ENCODE assay signal across 14 cellular contexts in genomic region chr22:50713008-50713385, GRCh38. TPM values are rescaled to one million over a fixed set of nuclear protein-coding genes. Genes with fewer than 3 reads are reported as not detected.
"Had no signal": no experiment of that assay in that cellular context is flagged by ENCODE, and none has a peak within 500 bp of the region (broad histone marks: within the 10 kb centered on the region; RNA-seq: fewer than 3 reads in every experiment).

No MANE protein-coding gene starts in this region.

- H3K36me3 Mint-ChIP-seq: activated naive CD8-positive, alpha-beta T cell treated with anti-CD3 and anti-CD28 coated beads, Interleukin-2, amount 10 ng/mL, durations not matched to agents 7 days and 5 days had no signal

- H3K4me3 ChIP-seq: cardiac muscle cell, gastroesophageal sphincter, transverse colon had no signal

- DNase-seq: activated CD4-positive, alpha-beta T cell treated with anti-CD3 and anti-CD28 coated beads for 1 hour; activated CD4-positive, alpha-beta T cell treated with anti-CD3 and anti-CD28 coated beads, Interleukin-2, amount 50 U/mL, for 48 hours; activated gamma-delta T cell; activated naive CD8-positive, alpha-beta T cell treated with anti-CD3 and anti-CD28 coated beads, Interleukin-2, amount 10 ng/mL, durations not matched to agents 7 days and 5 days; activated T-cell treated with anti-CD3 and anti-CD28 coated beads, Interleukin-2, amount 50 U/mL, for 48 hours; cortex of kidney; effector memory CD8-positive, alpha-beta T cell; transverse colon had no signal

- H3K9me3 Mint-ChIP-seq: activated naive CD8-positive, alpha-beta T cell treated with anti-CD3 and anti-CD28 coated beads, Interleukin-2, amount 10 ng/mL, durations not matched to agents 7 days and 5 days; effector memory CD8-positive, alpha-beta T cell; nephron; T-helper 2 cell treated with Interferon-gamma antibody and Interleukin-4, amounts not matched to agents 5 μg/mL and 100 μg/mL, for 36 hours had no signal

- H3K27ac ChIP-seq: cardiac muscle cell, transverse colon had no signal

- H3K4me3 Mint-ChIP-seq: activated naive CD8-positive, alpha-beta T cell treated with anti-CD3 and anti-CD28 coated beads, Interleukin-2, amount 10 ng/mL, durations not matched to agents 7 days and 5 days; effector memory CD8-positive, alpha-beta T cell; nephron; T-helper 2 cell treated with Interferon-gamma antibody and Interleukin-4, amounts not matched to agents 5 μg/mL and 100 μg/mL, for 36 hours had no signal

- H3K4me1 ChIP-seq: transverse colon had no signal

- ATAC-seq: effector memory CD8-positive, alpha-beta T cell had no signal

- H3K36me3 ChIP-seq: cardiac muscle cell, transverse colon had no signal

- H3K27me3 ChIP-seq: gastroesophageal sphincter, transverse colon had no signal

- H3K9me3 ChIP-seq: gastroesophageal sphincter, transverse colon had no signal

- H3K27ac Mint-ChIP-seq: activated naive CD8-positive, alpha-beta T cell treated with anti-CD3 and anti-CD28 coated beads, Interleukin-2, amount 10 ng/mL, durations not matched to agents 7 days and 5 days; effector memory CD8-positive, alpha-beta T cell; nephron; T-helper 2 cell treated with Interferon-gamma antibody and Interleukin-4, amounts not matched to agents 5 μg/mL and 100 μg/mL, for 36 hours had no signal

- H3K4me1 Mint-ChIP-seq: activated naive CD8-positive, alpha-beta T cell treated with anti-CD3 and anti-CD28 coated beads, Interleukin-2, amount 10 ng/mL, durations not matched to agents 7 days and 5 days had no signal

RNA-seq across cellular contexts. Expression of gene ACR, which starts 25.0 kb away (rescaled TPM):
- total RNA-seq: activated naive CD8-positive, alpha-beta T cell treated with anti-CD3 and anti-CD28 coated beads, Interleukin-2, amount 10 ng/mL, durations not matched to agents 7 days and 5 days; epithelial cell of proximal tubule; gastroesophageal sphincter; osteocyte; transverse colon had no signal
